In the genomic region with DNA sequence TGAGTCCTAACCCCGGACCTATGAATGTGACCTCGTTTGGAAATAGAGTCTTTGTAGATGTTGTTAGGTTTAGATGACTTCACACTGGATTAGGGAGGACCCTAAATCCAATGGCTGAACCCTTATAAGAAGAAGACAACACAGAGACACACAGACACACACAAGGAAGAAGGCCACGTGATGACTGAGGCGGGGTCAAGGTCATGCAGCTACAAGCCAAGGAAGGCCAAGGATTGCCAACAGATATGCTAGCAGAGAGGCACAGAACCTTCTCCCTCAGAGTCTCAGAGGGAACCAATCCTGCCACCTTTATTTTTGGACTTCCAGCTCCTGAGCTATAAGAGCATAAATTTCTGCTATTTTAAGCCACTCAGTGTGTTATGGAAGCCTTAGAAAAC, we compare ENCODE assay signal across 13 cellular contexts. TPM values are rescaled to one million over a fixed set of nuclear protein-coding genes. Genes with fewer than 3 reads are reported as not detected.
DNase-seq lines count a peak whose midpoint lies in the region; ATAC-seq, FAIRE-seq and TF ChIP-seq lines count a peak whose summit lies in the region.
"Had no signal": no experiment of that assay in that cellular context is flagged by ENCODE, and none has a peak within 500 bp of the region (broad histone marks: within the 10 kb centered on the region; RNA-seq: fewer than 3 reads in every experiment).

No MANE protein-coding gene starts in this region.

- no peaks in the 10 kb centered on the region for H3K9me3 ChIP-seq in suprapubic skin
- no peaks in the 10 kb centered on the region for H3K9me3 ChIP-seq in small intestine (ENCODE audit: control insufficient read depth, low read depth)
- H3K9me3 ChIP-seq: stomach had no signal

- CTCF ChIA-PET in activated CD8-positive, alpha-beta T cell treated with anti-CD3 and anti-CD28 coated beads for 36 hours (lab: Charles Lee): interaction anchor here (1.9 kb wide), 1 partner anchor 29 kb away, joined by 5 read pairs; no protein-coding TSS in a partner anchor

- H3K36me3 Mint-ChIP-seq in activated T-cell treated with anti-CD3 and anti-CD28 coated beads, Interleukin-2, amount 50 U/mL, for 24 hours (ENCODE audit: low read depth): no peaks in the 10 kb centered on the region
- H3K36me3 Mint-ChIP-seq in activated T-cell treated with anti-CD3 and anti-CD28 coated beads, Interleukin-2, amount 50 U/mL, for 4 hours (ENCODE audit: insufficient read depth): no peaks in the 10 kb centered on the region
- H3K36me3 Mint-ChIP-seq in activated CD8-positive, alpha-beta T cell treated with anti-CD3 and anti-CD28 coated beads for 36 hours (ENCODE audit: low read depth): no peaks in the 10 kb centered on the region

- TF ChIP-seq EP300 in suprapubic skin (IDR thresholded peaks at IDR 0.05): no peak

- H3K36me3 ChIP-seq in suprapubic skin: no peaks in the 10 kb centered on the region
- no peaks in the 10 kb centered on the region for H3K36me3 ChIP-seq in small intestine (ENCODE audit: control insufficient read depth in 2 of 2, insufficient read depth in 2 of 2, low read length in 2 of 2)
- H3K36me3 ChIP-seq: stomach, WERI-Rb-1 had no signal

- H3K4me1 ChIP-seq in suprapubic skin (peaks cover 54% of the 10 kb centered on the region), small intestine (ENCODE audit: control insufficient read depth in 2 of 2, insufficient read depth in 1 of 2, low read depth in 1 of 2, low read length in 1 of 2) (no peaks in the 10 kb centered on the region)

- no peak overlapping the region for H3K4me3 Mint-ChIP-seq in activated T-cell treated with anti-CD3 and anti-CD28 coated beads, Interleukin-2, amount 50 U/mL, for 24 hours
- H3K4me3 Mint-ChIP-seq in activated T-cell treated with anti-CD3 and anti-CD28 coated beads, Interleukin-2, amount 50 U/mL, for 4 hours: no peak overlapping the region
- H3K4me3 Mint-ChIP-seq in activated CD8-positive, alpha-beta T cell treated with anti-CD3 and anti-CD28 coated beads for 36 hours: no peak overlapping the region

- H3K9me3 Mint-ChIP-seq in activated T-cell treated with anti-CD3 and anti-CD28 coated beads, Interleukin-2, amount 50 U/mL, for 24 hours: no peaks in the 10 kb centered on the region
- H3K9me3 Mint-ChIP-seq in activated T-cell treated with anti-CD3 and anti-CD28 coated beads, Interleukin-2, amount 50 U/mL, for 4 hours: no peaks in the 10 kb centered on the region
- H3K9me3 Mint-ChIP-seq in activated CD8-positive, alpha-beta T cell treated with anti-CD3 and anti-CD28 coated beads for 36 hours: no peaks in the 10 kb centered on the region

- peaks cover 7% of the 10 kb centered on the region for H3K27me3 Mint-ChIP-seq in activated T-cell treated with anti-CD3 and anti-CD28 coated beads, Interleukin-2, amount 50 U/mL, for 24 hours
- H3K27me3 Mint-ChIP-seq in activated T-cell treated with anti-CD3 and anti-CD28 coated beads, Interleukin-2, amount 50 U/mL, for 4 hours (ENCODE audit: low read depth): peaks cover 7% of the 10 kb centered on the region
- peaks cover 12% of the 10 kb centered on the region for H3K27me3 Mint-ChIP-seq in activated CD8-positive, alpha-beta T cell treated with anti-CD3 and anti-CD28 coated beads for 36 hours

- H3K27me3 ChIP-seq in suprapubic skin (no peaks in the 10 kb centered on the region), small intestine (ENCODE audit: control insufficient read depth in 2 of 2, insufficient read depth in 2 of 2, low read length in 2 of 2) (no peaks in the 10 kb centered on the region)
- H3K27me3 ChIP-seq: stomach had no signal

- peak overlapping the region; percentile 84 for H3K27ac Mint-ChIP-seq in activated T-cell treated with anti-CD3 and anti-CD28 coated beads, Interleukin-2, amount 50 U/mL, for 24 hours
- peak overlapping the region; percentile 81 for H3K27ac Mint-ChIP-seq in activated CD8-positive, alpha-beta T cell treated with anti-CD3 and anti-CD28 coated beads for 36 hours
- H3K27ac Mint-ChIP-seq: progenitor cell of endocrine pancreas had no signal

- intact Hi-C loops in activated CD8-positive, alpha-beta T cell treated with anti-CD3 and anti-CD28 coated beads for 36 hours (cut with micrococcal nuclease): no loop called here

- no peak for TF ChIP-seq POLR2A in suprapubic skin (IDR thresholded peaks at IDR 0.05)

- H3K27ac ChIP-seq in epithelial cell of prostate (peak overlapping the region; percentile 89), suprapubic skin (peak overlapping the region; percentile 36), small intestine (ENCODE audit: low read depth in 1 of 2, low read length in 1 of 2) (no peak overlapping the region)
- H3K27ac ChIP-seq: stomach, WERI-Rb-1 had no signal

- H3K4me3 ChIP-seq in suprapubic skin (no peak overlapping the region), small intestine (ENCODE audit: low read depth in 1 of 2, low read length in 2 of 2) (no peak overlapping the region)
- H3K4me3 ChIP-seq: stomach had no signal

- no peak for ATAC-seq in activated T-cell treated with anti-CD3 and anti-CD28 coated beads, Interleukin-2, amount 50 U/mL, for 4 hours
- no peak for ATAC-seq in activated CD8-positive, alpha-beta T cell treated with anti-CD3 and anti-CD28 coated beads for 36 hours

- peaks cover 27% of the 10 kb centered on the region for H3K4me1 Mint-ChIP-seq in activated T-cell treated with anti-CD3 and anti-CD28 coated beads, Interleukin-2, amount 50 U/mL, for 24 hours (ENCODE audit: low read depth)
- peaks cover 19% of the 10 kb centered on the region for H3K4me1 Mint-ChIP-seq in activated T-cell treated with anti-CD3 and anti-CD28 coated beads, Interleukin-2, amount 50 U/mL, for 4 hours (ENCODE audit: low read depth)
- H3K4me1 Mint-ChIP-seq in activated CD8-positive, alpha-beta T cell treated with anti-CD3 and anti-CD28 coated beads for 36 hours (ENCODE audit: low read depth): peaks cover 24% of the 10 kb centered on the region

- DNase-seq in activated T-cell treated with anti-CD3 and anti-CD28 coated beads, Interleukin-2, amount 50 U/mL, for 24 hours: no peak
- DNase-seq in activated T-cell treated with anti-CD3 and anti-CD28 coated beads, Interleukin-2, amount 50 U/mL, for 4 hours: no peak
- DNase-seq in activated CD8-positive, alpha-beta T cell treated with anti-CD3 and anti-CD28 coated beads for 36 hours: no peak
- DNase-seq in epithelial cell of prostate (ENCODE audit: low read depth, low spot score) (no peak), suprapubic skin (ENCODE audit: low spot score in 2 of 2) (no peak), small intestine (no peak), HTR-8/SVneo (ENCODE audit: insufficient read length, low spot score) (no peak), NCI-H146 treated with DMSO at 0.1 percent for 48 hours (lab: John Stamatoyannopoulos, UW; ENCODE audit: unreplicated experiment) (no peak)
- DNase-seq: KBM-7, NCI-H1092 treated with DMSO at 0.1 percent for 48 hours, stomach, WERI-Rb-1 had no signal

- FAIRE-seq in small intestine (lab: Jason Lieb, UNC): no peak
- no peak for FAIRE-seq in HTR-8/SVneo (lab: Jason Lieb, UNC)

- no peak for TF ChIP-seq CTCF in activated CD8-positive, alpha-beta T cell treated with anti-CD3 and anti-CD28 coated beads for 36 hours (IDR thresholded peaks at IDR 0.05)
- TF ChIP-seq CTCF in suprapubic skin (IDR thresholded peaks at IDR 0.05): no peak

- 62% methylated on average over 4 of the region's 4 CpGs for WGBS in suprapubic skin
- WGBS in small intestine, 3 donors: 69 to 77% (median 73%) methylated on average over 4 of the region's 4 CpGs

- POLR2A ChIA-PET in activated CD8-positive, alpha-beta T cell treated with anti-CD3 and anti-CD28 coated beads for 36 hours (lab: Charles Lee): interaction anchor here (0.9 to 1.5 kb wide), 3 partner anchors 14 to 114 kb away, joined by 3 to 4 read pairs (median 4); no protein-coding TSS in a partner anchor

RNA-seq across cellular contexts. Expression of a gene that starts 31.8 kb away (rescaled TPM):
- under 1 TPM; 0.21 to 0.35 (median 0.30) TPM for total RNA-seq in activated T-cell treated with anti-CD3 and anti-CD28 coated beads, Interleukin-2, amount 50 U/mL, for 4 hours
- total RNA-seq in activated CD8-positive, alpha-beta T cell treated with anti-CD3 and anti-CD28 coated beads for 36 hours: under 1 TPM; 0.04 to 0.05 TPM
- 10 to 100 TPM; 19.6 to 36.0 (median 26.2) TPM for total RNA-seq in suprapubic skin
- 1 to 10 TPM in 1 of 3 donors, under 1 TPM in 2; 0.22 to 1.8 (median 0.54) TPM for polyA plus RNA-seq in small intestine

Comparison
In these comparisons a context has a peak if more than half of its experiments do, and no peak if none do; other contexts are left out.
1. H3K27ac ChIP-seq: peak in epithelial cell of prostate (single experiment) and suprapubic skin (single experiment); none in small intestine (0 of 2).
2. RNA of a gene that starts 31.8 kb away (total RNA-seq): 19.6 to 36.0 TPM in suprapubic skin; 0.21 to 0.35 TPM in activated T-cell treated with anti-CD3 and anti-CD28 coated beads, Interleukin-2, amount 50 U/mL, for 4 hours and 0.04 to 0.05 TPM in activated CD8-positive, alpha-beta T cell treated with anti-CD3 and anti-CD28 coated beads for 36 hours; every median in the first group is over 10 times any median in the second.